ENCODE assay signal across 10 cellular contexts in genomic region chr21:43867332-43867703, GRCh38. TPM values are rescaled to one million over a fixed set of nuclear protein-coding genes. Genes with fewer than 3 reads are reported as not detected.
DNase-seq lines count a peak whose midpoint lies in the region; ATAC-seq and TF ChIP-seq lines count a peak whose summit lies in the region.
"Had no signal": no experiment of that assay in that cellular context is flagged by ENCODE, and none has a peak within 500 bp of the region (broad histone marks: within the 10 kb centered on the region; RNA-seq: fewer than 3 reads in every experiment).

No MANE protein-coding gene starts in this region.

- H3K9me3 Mint-ChIP-seq in CD4-positive, alpha-beta T cell: no peaks in the 10 kb centered on the region
- H3K9me3 Mint-ChIP-seq in neural crest cell: no peaks in the 10 kb centered on the region

- no peak for ATAC-seq in CD4-positive, alpha-beta T cell (ENCODE audit: poor library complexity)

- no peak for DNase-seq in CD4-positive, alpha-beta T cell
- DNase-seq in neural crest cell (ENCODE audit: low read depth, low spot score): no peak
- DNase-seq in NCI-H69 (lab: John Stamatoyannopoulos, UW): no peak
- no peak for DNase-seq in GM03348 (ENCODE audit: low spot score)
- DNase-seq in GM19240 (ENCODE audit: insufficient read length, low spot score): no peak
- no peak for DNase-seq in SKM-1 (lab: John Stamatoyannopoulos, UW; ENCODE audit: unreplicated experiment)
- DNase-seq: NCI-H2081 had no signal

- H3K4me2 ChIP-seq in Loucy (ENCODE audit: low read depth, low read length, poor library complexity, severe bottlenecking): peak overlapping the region; percentile 66

- no peaks in the 10 kb centered on the region for H3K27me3 Mint-ChIP-seq in CD4-positive, alpha-beta T cell
- H3K27me3 Mint-ChIP-seq in neural crest cell (ENCODE audit: low read depth): peaks cover 3% of the 10 kb centered on the region

- no peaks in the 10 kb centered on the region for H3K9me2 ChIP-seq in Loucy (replicated peaks; ENCODE audit: low read depth, low read length)

- H3K79me2 ChIP-seq in Loucy (ENCODE audit: insufficient read depth, low read length): peaks cover 70% of the 10 kb centered on the region

- CTCF ChIA-PET in CD4-positive, alpha-beta T cell (lab: Charles Lee): no interaction called here

- POLR2A ChIA-PET in CD4-positive, alpha-beta T cell (lab: Charles Lee): interaction anchor here (1.0 to 1.5 kb wide), 4 partner anchors 12 to 216 kb away, joined by 3 to 4 read pairs (median 3); no protein-coding TSS in a partner anchor

- H3K4me1 ChIP-seq in Loucy (ENCODE audit: insufficient read depth, low read length, poor library complexity, severe bottlenecking) (peaks cover 55% of the 10 kb centered on the region), duodenal mucosa (ENCODE audit: control insufficient read depth in 1 of 2, insufficient read depth in 2 of 2, low read length in 2 of 2) (peaks cover 25 to 31% of the 10 kb centered on the region in 2 donors)

- H3K4me1 Mint-ChIP-seq in CD4-positive, alpha-beta T cell (ENCODE audit: low read depth): peaks cover 52% of the 10 kb centered on the region
- peaks cover 27% of the 10 kb centered on the region for H3K4me1 Mint-ChIP-seq in neural crest cell

- peak overlapping the region; percentile 92 for H3K4me3 ChIP-seq in Loucy (ENCODE audit: low read length, poor library complexity, severe bottlenecking)
- H3K4me3 ChIP-seq in duodenal mucosa (ENCODE audit: low read depth in 1 of 2, low read length in 2 of 2): peak overlapping the region; percentile 67 to 71

- intact Hi-C loops in CD4-positive, alpha-beta T cell (cut with DNase I, micrococcal nuclease): loop anchor here (2.0 to 5.0 kb wide), 3 partner anchors 25 to 75 kb away; no protein-coding TSS in a partner anchor

- no peak for TF ChIP-seq CTCF in CD4-positive, alpha-beta T cell (IDR thresholded peaks at IDR 0.05)
- TF ChIP-seq CTCF in Loucy (conservative IDR thresholded peaks at IDR 0.05; ENCODE audit: low read length) (no peak), neural crest cell (conservative IDR thresholded peaks at IDR 0.05) (no peak)

- no peak overlapping the region for H2AFZ ChIP-seq in Loucy (ENCODE audit: low read length)

- peak overlapping the region; percentile 67 for H3K27ac ChIP-seq in CD4-positive, alpha-beta T cell (ENCODE audit: low read depth, low read length)
- H3K27ac ChIP-seq in duodenal mucosa (ENCODE audit: low read depth, low read length): peak overlapping the region; percentile 74
- H3K27ac ChIP-seq: foreskin keratinocyte had no signal

- peak overlapping the region; percentile 88 for H3K9ac ChIP-seq in Loucy (ENCODE audit: low read depth, low read length, poor library complexity, severe bottlenecking)
- H3K9ac ChIP-seq in duodenal mucosa (ENCODE audit: low read depth in 1 of 2, low read length in 2 of 2): peak overlapping the region; percentile 63 to 74

- no peaks in the 10 kb centered on the region for H3K27me3 ChIP-seq in CD4-positive, alpha-beta T cell (ENCODE audit: control insufficient read depth, insufficient read depth, low read length)
- no peaks in the 10 kb centered on the region for H3K27me3 ChIP-seq in Loucy (ENCODE audit: insufficient read depth, low read length, poor library complexity, severe bottlenecking)
- no peaks in the 10 kb centered on the region for H3K27me3 ChIP-seq in duodenal mucosa (ENCODE audit: control insufficient read depth in 1 of 2, insufficient read depth in 2 of 2, low read length in 2 of 2)
- H3K27me3 ChIP-seq: foreskin keratinocyte had no signal

- H3K4me3 Mint-ChIP-seq in CD4-positive, alpha-beta T cell: peak overlapping the region; percentile 88
- H3K4me3 Mint-ChIP-seq in neural crest cell: peak overlapping the region; percentile 80

- no peaks in the 10 kb centered on the region for H3F3A ChIP-seq in Loucy (ENCODE audit: low read depth)

- no peaks in the 10 kb centered on the region for H3K9me3 ChIP-seq in CD4-positive, alpha-beta T cell (ENCODE audit: control insufficient read depth, low read length)
- H3K9me3 ChIP-seq in Loucy (ENCODE audit: insufficient read depth, low read depth, low read length): no peaks in the 10 kb centered on the region
- no peaks in the 10 kb centered on the region for H3K9me3 ChIP-seq in duodenal mucosa (ENCODE audit: control insufficient read depth in 1 of 2, low read length in 2 of 2)

- H3K27ac Mint-ChIP-seq in CD4-positive, alpha-beta T cell: peak overlapping the region; percentile 91
- no peak overlapping the region for H3K27ac Mint-ChIP-seq in neural crest cell (ENCODE audit: unreplicated experiment)

- peaks cover 40% of the 10 kb centered on the region for H3K36me3 Mint-ChIP-seq in CD4-positive, alpha-beta T cell (ENCODE audit: low read depth)
- H3K36me3 Mint-ChIP-seq in neural crest cell (ENCODE audit: low read depth): peaks cover 6% of the 10 kb centered on the region

- no peaks in the 10 kb centered on the region for H3K36me3 ChIP-seq in Loucy (ENCODE audit: insufficient read depth, low read length)
- peaks cover 6 to 11% of the 10 kb centered on the region in 2 donors for H3K36me3 ChIP-seq in duodenal mucosa (ENCODE audit: control insufficient read depth in 1 of 2, insufficient read depth in 2 of 2, low read length in 2 of 2)

- peaks cover 25% of the 10 kb centered on the region for H4K20me1 ChIP-seq in Loucy (ENCODE audit: insufficient read depth, low read length, poor library complexity, severe bottlenecking)

RNA-seq across cellular contexts. Expression of gene AGPAT3, which starts 2.3 kb away (rescaled TPM):
- 10 to 100 TPM; 40.8 to 43.4 TPM for total RNA-seq in CD4-positive, alpha-beta T cell
- total RNA-seq in neural crest cell: 37.3 and 40.3 TPM in 2 replicates
